ENCODE assay signal across 1 cellular context in the genomic region with DNA sequence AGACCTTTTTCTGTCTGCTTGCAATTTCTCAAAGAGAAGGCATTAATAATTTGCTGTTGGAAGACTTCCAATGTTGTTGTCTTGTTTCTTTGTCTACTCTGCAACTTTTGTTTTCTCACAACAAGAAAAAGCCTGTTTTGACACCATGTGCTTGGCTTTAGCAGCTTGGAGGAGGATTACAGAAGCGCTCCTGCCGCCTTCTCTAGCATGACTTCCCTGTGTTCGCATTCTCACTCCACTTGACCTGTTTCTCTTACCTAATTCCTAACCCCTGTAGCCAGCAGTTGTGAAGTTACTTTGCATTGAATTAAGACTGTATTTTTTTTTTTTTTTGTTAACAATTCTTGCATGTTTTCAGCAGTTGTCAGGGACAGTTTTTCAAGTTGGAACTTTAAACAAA.
TF ChIP-seq lines count a peak whose summit lies in the region.

No MANE protein-coding gene starts in this region.

TF ChIP-seq in WTC11, 78 proteins besides CTCF, POLR2A, EP300 and RAD21 (continued from another document):
- TF ChIP-seq SMAD4 (CRISPR knock-in tag; IDR thresholded peaks at IDR 0.05) (no peak), ZNF263 (CRISPR knock-in tag; IDR thresholded peaks at IDR 0.05; ENCODE audit: low read depth) (no peak), ZNF423 (CRISPR knock-in tag; IDR thresholded peaks at IDR 0.05) (no peak)
- TF ChIP-seq, protein P1, sequence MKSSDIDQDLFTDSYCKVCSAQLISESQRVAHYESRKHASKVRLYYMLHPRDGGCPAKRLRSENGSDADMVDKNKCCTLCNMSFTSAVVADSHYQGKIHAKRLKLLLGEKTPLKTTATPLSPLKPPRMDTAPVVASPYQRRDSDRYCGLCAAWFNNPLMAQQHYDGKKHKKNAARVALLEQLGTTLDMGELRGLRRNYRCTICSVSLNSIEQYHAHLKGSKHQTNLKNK (CRISPR knock-in tag; IDR thresholded peaks at IDR 0.05), result no peak
- TF ChIP-seq, protein P2, sequence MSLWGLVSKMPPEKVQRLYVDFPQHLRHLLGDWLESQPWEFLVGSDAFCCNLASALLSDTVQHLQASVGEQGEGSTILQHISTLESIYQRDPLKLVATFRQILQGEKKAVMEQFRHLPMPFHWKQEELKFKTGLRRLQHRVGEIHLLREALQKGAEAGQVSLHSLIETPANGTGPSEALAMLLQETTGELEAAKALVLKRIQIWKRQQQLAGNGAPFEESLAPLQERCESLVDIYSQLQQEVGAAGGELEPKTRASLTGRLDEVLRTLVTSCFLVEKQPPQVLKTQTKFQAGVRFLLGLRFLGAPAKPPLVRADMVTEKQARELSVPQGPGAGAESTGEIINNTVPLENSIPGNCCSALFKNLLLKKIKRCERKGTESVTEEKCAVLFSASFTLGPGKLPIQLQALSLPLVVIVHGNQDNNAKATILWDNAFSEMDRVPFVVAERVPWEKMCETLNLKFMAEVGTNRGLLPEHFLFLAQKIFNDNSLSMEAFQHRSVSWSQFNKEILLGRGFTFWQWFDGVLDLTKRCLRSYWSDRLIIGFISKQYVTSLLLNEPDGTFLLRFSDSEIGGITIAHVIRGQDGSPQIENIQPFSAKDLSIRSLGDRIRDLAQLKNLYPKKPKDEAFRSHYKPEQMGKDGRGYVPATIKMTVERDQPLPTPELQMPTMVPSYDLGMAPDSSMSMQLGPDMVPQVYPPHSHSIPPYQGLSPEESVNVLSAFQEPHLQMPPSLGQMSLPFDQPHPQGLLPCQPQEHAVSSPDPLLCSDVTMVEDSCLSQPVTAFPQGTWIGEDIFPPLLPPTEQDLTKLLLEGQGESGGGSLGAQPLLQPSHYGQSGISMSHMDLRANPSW (CRISPR knock-in tag; conservative IDR thresholded peaks at IDR 0.05; ENCODE audit: low read depth), result no peak
- TF ChIP-seq, protein P3, sequence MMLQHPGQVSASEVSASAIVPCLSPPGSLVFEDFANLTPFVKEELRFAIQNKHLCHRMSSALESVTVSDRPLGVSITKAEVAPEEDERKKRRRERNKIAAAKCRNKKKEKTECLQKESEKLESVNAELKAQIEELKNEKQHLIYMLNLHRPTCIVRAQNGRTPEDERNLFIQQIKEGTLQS (CRISPR knock-in tag; conservative IDR thresholded peaks at IDR 0.05), result no peak
